In the genomic region with DNA sequence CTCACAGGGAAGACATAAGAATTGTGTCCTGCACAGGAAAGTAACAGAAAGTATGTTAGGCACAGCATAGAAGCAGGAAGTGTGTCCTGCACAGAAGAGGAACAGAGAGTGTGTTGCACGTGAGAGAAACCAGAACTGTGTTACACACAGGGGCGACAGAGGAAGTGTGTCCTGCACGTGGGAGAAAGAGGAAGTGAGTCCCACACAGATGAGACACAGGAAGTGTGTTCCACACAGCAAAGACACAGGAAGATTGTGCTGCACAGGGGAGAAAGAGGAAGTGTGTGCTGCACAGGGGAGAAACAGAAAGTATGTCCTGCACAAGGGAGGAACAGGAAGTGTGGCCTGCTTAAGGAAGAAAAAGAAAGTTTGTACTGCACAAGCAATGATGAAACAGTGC, we compare ENCODE assay signal across 1 cellular context.
TF ChIP-seq lines count a peak whose summit lies in the region.

No MANE protein-coding gene starts in this region.

TF ChIP-seq in H1, 55 proteins besides CTCF, POLR2A, EP300 and RAD21 (continued from another document):
- TF ChIP-seq HDAC2 (IDR thresholded peaks at IDR 0.05; ENCODE audit: borderline replicate concordance in 1 of 2, low read depth in 2 of 2, low read length in 2 of 2) (no peak), SRF (IDR thresholded peaks at IDR 0.05; ENCODE audit: low read depth, low read length) (no peak), CBX5 (IDR thresholded peaks at IDR 0.05; ENCODE audit: low read depth, low read length) (no peak), BCL11A (IDR thresholded peaks at IDR 0.05; ENCODE audit: low read depth in 2 of 2, low read length in 2 of 2) (no peak), JUND (IDR thresholded peaks at IDR 0.05; ENCODE audit: low read length) (no peak), HDAC6 (IDR thresholded peaks at IDR 0.05; ENCODE audit: low read depth, low read length) (no peak), CTBP2 (IDR thresholded peaks at IDR 0.05; ENCODE audit: borderline replicate concordance, insufficient read depth, insufficient read length, low read length) (no peak), SAP30 (IDR thresholded peaks at IDR 0.05; ENCODE audit: insufficient read depth, insufficient replicate concordance, low read length) (no peak), KDM1A (IDR thresholded peaks at IDR 0.05; ENCODE audit: borderline replicate concordance, low read length) (no peak)
TF ChIP-seq in H1: peak in this region for 0.
